19 cellular contexts compared by ENCODE assay signal in genomic region chr16:50718761-50719400, GRCh38. TPM values are rescaled to one million over a fixed set of nuclear protein-coding genes. Genes with fewer than 3 reads are reported as not detected.
A peak's percentile ranks its signal among the peaks of the same experiment; 100 is the strongest.
DNase-seq lines count a peak whose midpoint lies in the region; TF ChIP-seq lines count a peak whose summit lies in the region.
"Had no signal": no experiment of that assay in that cellular context is flagged by ENCODE, and none has a peak within 500 bp of the region (broad histone marks: within the 10 kb centered on the region; RNA-seq: fewer than 3 reads in every experiment).

No MANE protein-coding gene starts in this region.

- intact Hi-C loops in Calu3 (cut with micrococcal nuclease; ENCODE audit: unreplicated experiment), result no loop called here
- intact Hi-C loops in prostate gland (cut with DNase I), result no loop called here

- TF ChIP-seq CTCF in Calu3 (IDR thresholded peaks at IDR 0.05; ENCODE audit: unreplicated experiment) (no peak), prostate gland (IDR thresholded peaks at IDR 0.05) (no peak)

- peaks cover 5% of the 10 kb centered on the region for H3K36me3 Mint-ChIP-seq in Calu3 (ENCODE audit: insufficient read depth, unreplicated experiment)
- H3K36me3 Mint-ChIP-seq: brain had no signal

- no peaks in the 10 kb centered on the region for H3K9me3 ChIP-seq in esophagus (ENCODE audit: control insufficient read depth in 2 of 2, insufficient read depth in 1 of 2, low read depth in 1 of 2, low read length in 1 of 2)
- H3K9me3 ChIP-seq in prostate gland, result no peaks in the 10 kb centered on the region
- no peaks in the 10 kb centered on the region for H3K9me3 ChIP-seq in MG63
- H3K9me3 ChIP-seq: HAP-1, ovary, tibial nerve had no signal

- H3K36me3 ChIP-seq in esophagus (ENCODE audit: control insufficient read depth in 2 of 2, insufficient read depth in 2 of 2, low read length in 1 of 2), result peaks cover 0 to 1% of the 10 kb centered on the region in 2 donors
- no peaks in the 10 kb centered on the region for H3K36me3 ChIP-seq in prostate gland
- no peaks in the 10 kb centered on the region for H3K36me3 ChIP-seq in MG63
- H3K36me3 ChIP-seq: BLaER1, HAP-1, ovary had no signal

- TF ChIP-seq POLR2A in prostate gland (IDR thresholded peaks at IDR 0.05), result no peak

- H3K9me3 Mint-ChIP-seq in Calu3 (ENCODE audit: low read depth, unreplicated experiment), result no peaks in the 10 kb centered on the region

- peaks cover 0 to 15% of the 10 kb centered on the region in 2 donors for H3K4me1 ChIP-seq in esophagus (ENCODE audit: control insufficient read depth in 2 of 2, insufficient read depth in 2 of 2, low read length in 1 of 2)
- H3K4me1 ChIP-seq in prostate gland (replicated peaks), result no peaks in the 10 kb centered on the region
- H3K4me1 ChIP-seq: HAP-1, tibial nerve had no signal

- H3K4me1 Mint-ChIP-seq in Calu3 (ENCODE audit: low read depth, unreplicated experiment), result peaks cover 48% of the 10 kb centered on the region

- CTCF ChIA-PET in Calu3 (lab: Charles Lee), result interaction anchor here (0.7 to 2.0 kb wide), 4 partner anchors 20 to 50 kb away, joined by 3 to 6 read pairs (median 4); partner anchors contain the start of gene CYLD

- BruUV-seq in Calu3 (replicated peaks; lab: Mats Ljungman, UMichigan), result no TSS peak

- H3K27ac Mint-ChIP-seq in Calu3 (ENCODE audit: unreplicated experiment), result peak overlapping the region; percentile 57
- H3K27ac Mint-ChIP-seq: activated naive CD4-positive, alpha-beta T cell treated with anti-CD3 and anti-CD28 coated beads, Interleukin-2, amount 10 ng/mL, durations not matched to agents 7 days and 5 days; brain had no signal

- H3K27me3 ChIP-seq in esophagus (ENCODE audit: control insufficient read depth in 1 of 2, insufficient read depth in 2 of 2, low read length in 2 of 2) (no peaks in the 10 kb centered on the region), prostate gland (replicated peaks; ENCODE audit: insufficient read depth) (no peaks in the 10 kb centered on the region), MG63 (no peaks in the 10 kb centered on the region)
- H3K27me3 ChIP-seq: BLaER1, ovary, tibial nerve had no signal

- DNase-seq in Calu3 (peak; percentile 63), HT-29 (ENCODE audit: low spot score) (peak; percentile 7), prostate gland (ENCODE audit: low spot score) (peak; percentile 62), MV-4-11 (lab: John Stamatoyannopoulos, UW) (no peak), MG63 (no peak), substantia nigra (lab: John Stamatoyannopoulos, UW) (no peak), NCI-H2107 (lab: John Stamatoyannopoulos, UW) (no peak)
- DNase-seq: activated naive CD4-positive, alpha-beta T cell treated with anti-CD3 and anti-CD28 coated beads, Interleukin-2, amount 10 ng/mL, durations not matched to agents 7 days and 5 days; NCI-H1930; NCI-H774; ovary; T-cell had no signal

- H3K27ac ChIP-seq in esophagus (ENCODE audit: low read depth in 2 of 2, low read length in 1 of 2) (peak overlapping the region; percentile 94 to 95), prostate gland (peak overlapping the region; percentile 12 to 62), substantia nigra (ENCODE audit: low read depth, low read length, poor library complexity, severe bottlenecking) (no peak overlapping the region)
- H3K27ac ChIP-seq: ovary, tibial nerve had no signal

- H3K4me3 ChIP-seq in esophagus (ENCODE audit: low read depth in 1 of 2, low read length in 2 of 2) (no peak overlapping the region), prostate gland (no peak overlapping the region), MG63 (no peak overlapping the region)
- H3K4me3 ChIP-seq: BLaER1, HAP-1, ovary, tibial nerve had no signal

- 54 to 63% methylated on average over 9 of the region's 9 CpGs for WGBS in esophagus, 2 donors
- WGBS in prostate gland, result 56% methylated on average over 9 of the region's 9 CpGs

- H3K4me3 Mint-ChIP-seq in Calu3 (ENCODE audit: low read depth, unreplicated experiment), result peak overlapping the region; percentile 39
- H3K4me3 Mint-ChIP-seq: activated naive CD4-positive, alpha-beta T cell treated with anti-CD3 and anti-CD28 coated beads, Interleukin-2, amount 10 ng/mL, durations not matched to agents 7 days and 5 days; brain; T-cell had no signal

- H3K27me3 Mint-ChIP-seq in Calu3 (ENCODE audit: unreplicated experiment), result no peaks in the 10 kb centered on the region
- H3K27me3 Mint-ChIP-seq: activated naive CD4-positive, alpha-beta T cell treated with anti-CD3 and anti-CD28 coated beads, Interleukin-2, amount 10 ng/mL, durations not matched to agents 7 days and 5 days; T-cell had no signal

RNA-seq across cellular contexts. Expression of gene CYLD, which starts 23.0 kb away (rescaled TPM):
- total RNA-seq in Calu3 (2022), result 29.2 and 31.8 TPM in 2 replicates
- 3.5 and 5.2 TPM in 2 replicates for total RNA-seq in HT-29 (2014; rRNA removed; shearing (Covaris generic))
- polyA plus RNA-seq in esophagus, result 10 to 100 TPM; 11.6 to 12.1 TPM
- 10 to 100 TPM; 28.1 to 30.2 TPM for total RNA-seq in prostate gland
- 8.3 and 33.8 TPM in 2 replicates for total RNA-seq in MG63 (2014; rRNA removed; shearing (Covaris generic); ENCODE audit: low replicate concordance)

RNA-seq across cellular contexts. Expression of gene NOD2, which starts 25.5 kb away (rescaled TPM):
- total RNA-seq in Calu3 (2022) (0.87 and 1.1 TPM in 2 replicates), prostate gland (1 to 10 TPM; 2.8 to 5.6 TPM)
- not detected in 2 replicates for total RNA-seq in HT-29 (2014; rRNA removed; shearing (Covaris generic))
- 10 to 100 TPM in 1 of 2 donors, 1 to 10 TPM in 1; 6.2 to 11.0 TPM for polyA plus RNA-seq in esophagus
- not detected in 2 replicates for total RNA-seq in MG63 (2014; rRNA removed; shearing (Covaris generic); ENCODE audit: low replicate concordance)

RNA-seq across cellular contexts. Expression of gene SNX20, which starts 37.8 kb away (rescaled TPM):
- not detected in 2 replicates for total RNA-seq in Calu3 (2022)
- total RNA-seq in HT-29 (2014; rRNA removed; shearing (Covaris generic)), result 0.23 TPM in 1 of 2 replicates, not detected in the other
- under 1 TPM; 0.43 to 0.75 TPM for polyA plus RNA-seq in esophagus
- 1 to 10 TPM in 1 of 2 donors, under 1 TPM in 1; 0.82 to 2.5 TPM for total RNA-seq in prostate gland
- not detected in 2 replicates for total RNA-seq in MG63 (2014; rRNA removed; shearing (Covaris generic); ENCODE audit: low replicate concordance)
- total RNA-seq: kidney epithelial cell, M059J had no signal

Comparison
In these comparisons a context has a peak if more than half of its experiments do, and no peak if none do; other contexts are left out.
1. DNase-seq: peak in Calu3 (single experiment), HT-29 (single experiment) and prostate gland (single experiment); none in MV-4-11 (single experiment), MG63 (single experiment), substantia nigra (0 of 49) and NCI-H2107 (single experiment).